22 cellular contexts compared by ENCODE assay signal in the genomic region with DNA sequence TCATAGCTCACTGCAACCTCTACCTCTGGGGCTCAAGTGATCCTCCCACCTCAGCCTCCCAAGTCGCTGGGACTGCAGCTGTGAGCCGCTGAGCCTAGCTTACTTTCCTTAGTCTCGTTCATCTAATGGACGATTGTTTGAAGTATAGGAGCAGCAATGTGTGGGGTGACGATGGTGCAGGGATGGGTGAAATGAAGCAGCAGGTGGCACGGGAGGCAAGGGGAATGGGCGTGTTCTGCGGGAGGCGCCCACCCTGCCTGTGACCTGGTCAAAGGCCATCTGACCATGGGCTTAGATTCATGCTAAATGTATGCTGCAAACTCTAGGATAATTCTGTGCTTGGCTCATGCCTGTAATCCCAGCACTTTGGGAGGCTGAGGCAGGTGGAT.
DNase-seq lines count a peak whose midpoint lies in the region; ATAC-seq, FAIRE-seq and TF ChIP-seq lines count a peak whose summit lies in the region.
"Had no signal": no experiment of that assay in that cellular context is flagged by ENCODE, and none has a peak within 500 bp of the region (broad histone marks: within the 10 kb centered on the region; RNA-seq: fewer than 3 reads in every experiment).

No MANE protein-coding gene starts in this region.

- H3K4me3 Mint-ChIP-seq in chondrocyte (ENCODE audit: unreplicated experiment) = no peak overlapping the region
- H3K4me3 Mint-ChIP-seq: CD4-positive, CD25-positive, alpha-beta regulatory T cell had no signal

- H3K9me3 ChIP-seq in heart left ventricle (peaks cover 0 to 27% (median 13%) of the 10 kb centered on the region in 12 donors), lower lobe of right lung (peaks cover 15% of the 10 kb centered on the region), OCI-LY7 (ENCODE audit: low read length) (peaks cover 26% of the 10 kb centered on the region; the same call in 1 of the 2 replicates)

- FAIRE-seq in urothelium cell line (lab: Jason Lieb, UNC) = peak; percentile 65
- FAIRE-seq: A549, H54 had no signal

- H3K27ac ChIP-seq in heart left ventricle = no peak overlapping the region
- H3K27ac ChIP-seq in lower lobe of right lung = no peak overlapping the region
- H3K27ac ChIP-seq in OCI-LY7 (ENCODE audit: low read depth, low read length, poor library complexity, severe bottlenecking) = no peak overlapping the region
- H3K27ac ChIP-seq: A549 had no signal

- TF ChIP-seq POLR2A in heart left ventricle (IDR thresholded peaks at IDR 0.05) = no peak

- no peak overlapping the region for H2AFZ ChIP-seq in OCI-LY7 (ENCODE audit: low read length)

- no peaks in the 10 kb centered on the region for H3K27me3 Mint-ChIP-seq in chondrocyte (ENCODE audit: low read depth)
- H3K27me3 Mint-ChIP-seq: CD4-positive, CD25-positive, alpha-beta regulatory T cell had no signal

- H3K9me2 ChIP-seq in OCI-LY7 (ENCODE audit: insufficient read depth, low read length) = no peaks in the 10 kb centered on the region

- no peaks in the 10 kb centered on the region for H3K27me3 ChIP-seq in heart left ventricle
- no peaks in the 10 kb centered on the region for H3K27me3 ChIP-seq in lower lobe of right lung (ENCODE audit: low read depth)

- no peak for ATAC-seq in heart left ventricle
- no peak for ATAC-seq in Right ventricle myocardium superior (ENCODE audit: poor library complexity)
- ATAC-seq in lower lobe of right lung = no peak
- ATAC-seq in GM19463 (IDR thresholded peaks at IDR 0.05; ENCODE audit: unreplicated experiment) = no peak
- ATAC-seq: A549, Panc1 had no signal

- H3K79me2 ChIP-seq in OCI-LY7 (ENCODE audit: insufficient read depth, low read depth, low read length) = no peaks in the 10 kb centered on the region

- POLR2A ChIA-PET in OCI-LY7 (lab: Charles Lee) = no interaction called here

- H3K4me3 ChIP-seq in heart left ventricle (no peak overlapping the region), lower lobe of right lung (no peak overlapping the region), OCI-LY7 (ENCODE audit: low read depth, low read length, poor library complexity, severe bottlenecking) (no peak overlapping the region)
- H3K4me3 ChIP-seq: A549 had no signal

- intact Hi-C loops in heart left ventricle (cut with DNase I) (no loop called here), Right ventricle myocardium superior (cut with DNase I) (no loop called here), lower lobe of right lung (cut with DNase I) (no loop called here), OCI-LY7 (cut with micrococcal nuclease; ENCODE audit: unreplicated experiment) (no loop called here)

- H3K4me1 Mint-ChIP-seq in chondrocyte (ENCODE audit: low read depth) = peaks cover 41% of the 10 kb centered on the region

- H3K4me2 ChIP-seq in OCI-LY7 (ENCODE audit: low read length) = no peak overlapping the region
- H3K4me2 ChIP-seq: A549 had no signal

- CTCF ChIA-PET in OCI-LY7 (lab: Charles Lee; ENCODE audit: unreplicated experiment) = no interaction called here

- no peak for TF ChIP-seq CTCF in heart left ventricle (IDR thresholded peaks at IDR 0.05)
- TF ChIP-seq CTCF in chondrocyte (IDR thresholded peaks at IDR 0.05) = no peak
- no peak for TF ChIP-seq CTCF in lower lobe of right lung (IDR thresholded peaks at IDR 0.05)
- no peak for TF ChIP-seq CTCF in OCI-LY7 (conservative IDR thresholded peaks at IDR 0.05; ENCODE audit: low read length)

- H4K20me1 ChIP-seq in OCI-LY7 (ENCODE audit: insufficient read depth, low read length) = no peaks in the 10 kb centered on the region

- no peaks in the 10 kb centered on the region for H3K36me3 ChIP-seq in heart left ventricle
- no peaks in the 10 kb centered on the region for H3K36me3 ChIP-seq in lower lobe of right lung
- H3K36me3 ChIP-seq in OCI-LY7 (ENCODE audit: insufficient read depth, low read length) = peaks cover 11% of the 10 kb centered on the region

- H3K4me1 ChIP-seq in heart left ventricle (peaks cover 0 to 51% (median 7%) of the 10 kb centered on the region in 12 donors), lower lobe of right lung (peaks cover 20% of the 10 kb centered on the region), OCI-LY7 (ENCODE audit: insufficient read depth, low read length, poor library complexity, severe bottlenecking) (no peaks in the 10 kb centered on the region)
- H3K4me1 ChIP-seq: A549 had no signal

- H3K9me3 Mint-ChIP-seq in chondrocyte (ENCODE audit: low read depth) = peaks cover 23% of the 10 kb centered on the region

- no TSS peak for BruUV-seq in OCI-LY7 (replicated peaks; lab: Mats Ljungman, UMichigan)

- DNase-seq in heart left ventricle = peak in 3 of 5 donors; percentile 5 to 11 (median 7)
- DNase-seq in Right ventricle myocardium superior = no peak
- peak; percentile 32 for DNase-seq in chondrocyte (ENCODE audit: low spot score)
- peak; percentile 25 for DNase-seq in lower lobe of right lung
- no peak for DNase-seq in urothelium cell line (ENCODE audit: low spot score)
- no peak for DNase-seq in OCI-LY7 (ENCODE audit: low spot score)
- DNase-seq in stimulated activated CD4-positive, alpha-beta T cell treated with anti-CD3 and anti-CD28 coated beads, Interleukin-12 subunit alpha, Interleukin-12 subunit beta, amount 100 ng/mL, for 4 hours = no peak
- DNase-seq: CD4-positive, CD25-positive, alpha-beta regulatory T cell; EL; IMR-90; Kasumi-1; MM.1S; NCI-H1105 treated with DMSO at 0.1 percent for 48 hours; NCI-H1694 treated with DMSO at 0.1 percent for 48 hours; NCI-H2107; NCI-H2227 treated with DMSO at 0.1 percent for 48 hours; NCI-H524; SIG-M5 had no signal

- H3K27ac Mint-ChIP-seq in chondrocyte (ENCODE audit: unreplicated experiment) = no peak overlapping the region

- H3K36me3 Mint-ChIP-seq in chondrocyte (ENCODE audit: low read depth) = peaks cover 16% of the 10 kb centered on the region

- 96 to 98% (median 97%) methylated on average over 9 of the region's 9 CpGs for WGBS in heart left ventricle, 4 donors

Comparison
In these comparisons a context has a peak if more than half of its experiments do, and no peak if none do; other contexts are left out.
1. DNase-seq: peak in heart left ventricle (3 of 5), chondrocyte (single experiment) and lower lobe of right lung (single experiment); none in Right ventricle myocardium superior (single experiment), urothelium cell line (single experiment), OCI-LY7 (single experiment) and stimulated activated CD4-positive, alpha-beta T cell treated with anti-CD3 and anti-CD28 coated beads, Interleukin-12 subunit alpha, Interleukin-12 subunit beta, amount 100 ng/mL, for 4 hours (single experiment).